ENCODE assay signal across 1 cellular context in the genomic region with DNA sequence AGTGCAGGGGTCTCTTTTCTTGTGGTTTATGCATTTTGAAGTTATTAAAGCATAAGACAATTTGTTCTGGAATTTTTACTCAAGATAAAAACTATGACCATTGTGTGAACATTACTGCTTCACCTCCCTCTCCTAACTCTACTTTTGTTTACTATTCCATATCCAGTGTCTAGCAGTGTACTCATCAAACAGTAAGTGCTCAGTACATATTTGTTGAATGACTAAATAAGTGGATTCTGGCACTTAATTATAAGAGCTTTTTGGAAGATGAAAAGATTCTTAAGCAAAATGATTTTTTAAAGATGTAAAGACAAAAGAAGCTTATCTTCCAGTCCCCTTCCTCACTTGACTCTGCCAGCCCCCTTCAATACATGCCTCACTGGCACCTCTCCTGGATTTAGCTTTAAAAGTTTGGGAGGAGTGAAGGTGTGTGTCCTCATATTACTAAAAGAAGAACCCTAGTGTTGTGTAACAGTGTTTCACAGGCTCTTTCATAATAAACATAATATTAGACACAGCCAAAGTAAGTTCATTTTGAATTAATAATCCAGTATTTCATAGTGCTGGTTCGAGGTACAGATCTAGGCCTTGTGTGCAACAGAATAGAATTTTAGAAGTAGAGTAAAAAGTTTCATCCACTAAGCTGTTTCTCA.
A peak's percentile ranks its signal among the peaks of the same experiment; 100 is the strongest.
TF ChIP-seq lines count a peak whose summit lies in the region.

No MANE protein-coding gene starts in this region.

TF ChIP-seq in HepG2, 621 proteins besides CTCF, POLR2A, EP300 and RAD21 (continued from another document and continues in another):
- TF ChIP-seq FOXA1 (IDR thresholded peaks at IDR 0.05), result peak; percentile 92
- peak; percentile 84 for TF ChIP-seq FOXA1 (CRISPR knock-in tag; IDR thresholded peaks at IDR 0.05)
- TF ChIP-seq FOSL2 (CRISPR knock-in tag; IDR thresholded peaks at IDR 0.05), result peak; percentile 34
- TF ChIP-seq NR3C1 (CRISPR knock-in tag; IDR thresholded peaks at IDR 0.05), result no peak
- 0 out of 2 replicates have a peak, but pooled peaks have one; percentile 16 for TF ChIP-seq NR2F6 (IDR thresholded peaks at IDR 0.05)
- no peak for TF ChIP-seq NR2F6 (CRISPR knock-in tag; IDR thresholded peaks at IDR 0.05)
- TF ChIP-seq, protein P1, sequence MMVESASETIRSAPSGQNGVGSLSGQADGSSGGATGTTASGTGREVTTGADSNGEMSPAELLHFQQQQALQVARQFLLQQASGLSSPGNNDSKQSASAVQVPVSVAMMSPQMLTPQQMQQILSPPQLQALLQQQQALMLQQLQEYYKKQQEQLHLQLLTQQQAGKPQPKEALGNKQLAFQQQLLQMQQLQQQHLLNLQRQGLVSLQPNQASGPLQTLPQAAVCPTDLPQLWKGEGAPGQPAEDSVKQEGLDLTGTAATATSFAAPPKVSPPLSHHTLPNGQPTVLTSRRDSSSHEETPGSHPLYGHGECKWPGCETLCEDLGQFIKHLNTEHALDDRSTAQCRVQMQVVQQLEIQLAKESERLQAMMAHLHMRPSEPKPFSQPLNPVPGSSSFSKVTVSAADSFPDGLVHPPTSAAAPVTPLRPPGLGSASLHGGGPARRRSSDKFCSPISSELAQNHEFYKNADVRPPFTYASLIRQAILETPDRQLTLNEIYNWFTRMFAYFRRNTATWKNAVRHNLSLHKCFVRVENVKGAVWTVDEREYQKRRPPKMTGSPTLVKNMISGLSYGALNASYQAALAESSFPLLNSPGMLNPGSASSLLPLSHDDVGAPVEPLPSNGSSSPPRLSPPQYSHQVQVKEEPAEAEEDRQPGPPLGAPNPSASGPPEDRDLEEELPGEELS (CRISPR knock-in tag; IDR thresholded peaks at IDR 0.05), result 0 out of 2 replicates have a peak, but pooled peaks have one; percentile 34
- no peak for TF ChIP-seq SOX6 (IDR thresholded peaks at IDR 0.05)
- TF ChIP-seq SOX6 (CRISPR knock-in tag; IDR thresholded peaks at IDR 0.05), result peak; percentile 72; the same call in 1 of the 2 replicates
- no peak for TF ChIP-seq ZNF720 (CRISPR knock-in tag; IDR thresholded peaks at IDR 0.05)
- peak; percentile 97 for TF ChIP-seq SIX1 (CRISPR knock-in tag; IDR thresholded peaks at IDR 0.05; ENCODE audit: borderline replicate concordance)
- TF ChIP-seq, protein P2, sequence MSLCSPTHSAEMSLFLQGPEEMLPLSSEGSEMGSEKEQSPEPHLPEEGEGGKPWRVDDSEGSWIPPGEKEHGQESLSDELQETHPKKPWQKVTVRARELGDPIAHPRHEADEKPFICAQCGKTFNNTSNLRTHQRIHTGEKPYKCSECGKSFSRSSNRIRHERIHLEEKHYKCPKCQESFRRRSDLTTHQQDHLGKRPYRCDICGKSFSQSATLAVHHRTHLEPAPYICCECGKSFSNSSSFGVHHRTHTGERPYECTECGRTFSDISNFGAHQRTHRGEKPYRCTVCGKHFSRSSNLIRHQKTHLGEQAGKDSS (CRISPR knock-in tag; IDR thresholded peaks at IDR 0.05; ENCODE audit: borderline replicate concordance, low read depth), result peak; percentile 49; the same call in 1 of the 2 replicates
- TF ChIP-seq, protein P3, sequence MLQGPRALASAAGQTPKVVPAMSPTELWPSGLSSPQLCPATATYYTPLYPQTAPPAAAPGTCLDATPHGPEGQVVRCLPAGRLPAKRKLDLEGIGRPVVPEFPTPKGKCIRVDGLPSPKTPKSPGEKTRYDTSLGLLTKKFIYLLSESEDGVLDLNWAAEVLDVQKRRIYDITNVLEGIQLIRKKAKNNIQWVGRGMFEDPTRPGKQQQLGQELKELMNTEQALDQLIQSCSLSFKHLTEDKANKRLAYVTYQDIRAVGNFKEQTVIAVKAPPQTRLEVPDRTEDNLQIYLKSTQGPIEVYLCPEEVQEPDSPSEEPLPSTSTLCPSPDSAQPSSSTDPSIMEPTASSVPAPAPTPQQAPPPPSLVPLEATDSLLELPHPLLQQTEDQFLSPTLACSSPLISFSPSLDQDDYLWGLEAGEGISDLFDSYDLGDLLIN (CRISPR knock-in tag; IDR thresholded peaks at IDR 0.05; ENCODE audit: borderline replicate concordance), result no peak
- no peak for TF ChIP-seq PRPF4 (IDR thresholded peaks at IDR 0.05; ENCODE audit: low read depth, low read length, poor library complexity, severe bottlenecking)
- TF ChIP-seq, protein P4, sequence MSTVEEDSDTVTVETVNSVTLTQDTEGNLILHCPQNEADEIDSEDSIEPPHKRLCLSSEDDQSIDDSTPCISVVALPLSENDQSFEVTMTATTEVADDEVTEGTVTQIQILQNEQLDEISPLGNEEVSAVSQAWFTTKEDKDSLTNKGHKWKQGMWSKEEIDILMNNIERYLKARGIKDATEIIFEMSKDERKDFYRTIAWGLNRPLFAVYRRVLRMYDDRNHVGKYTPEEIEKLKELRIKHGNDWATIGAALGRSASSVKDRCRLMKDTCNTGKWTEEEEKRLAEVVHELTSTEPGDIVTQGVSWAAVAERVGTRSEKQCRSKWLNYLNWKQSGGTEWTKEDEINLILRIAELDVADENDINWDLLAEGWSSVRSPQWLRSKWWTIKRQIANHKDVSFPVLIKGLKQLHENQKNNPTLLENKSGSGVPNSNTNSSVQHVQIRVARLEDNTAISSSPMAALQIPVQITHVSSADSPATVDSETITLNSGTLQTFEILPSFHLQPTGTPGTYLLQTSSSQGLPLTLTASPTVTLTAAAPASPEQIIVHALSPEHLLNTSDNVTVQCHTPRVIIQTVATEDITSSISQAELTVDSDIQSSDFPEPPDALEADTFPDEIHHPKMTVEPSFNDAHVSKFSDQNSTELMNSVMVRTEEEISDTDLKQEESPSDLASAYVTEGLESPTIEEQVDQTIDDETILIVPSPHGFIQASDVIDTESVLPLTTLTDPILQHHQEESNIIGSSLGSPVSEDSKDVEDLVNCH (CRISPR knock-in tag; IDR thresholded peaks at IDR 0.05), result no peak
- TF ChIP-seq IRX3 (CRISPR knock-in tag; IDR thresholded peaks at IDR 0.05; ENCODE audit: borderline replicate concordance, low read depth), result no peak
- TF ChIP-seq FOXM1 (CRISPR knock-in tag; IDR thresholded peaks at IDR 0.05), result no peak
- TF ChIP-seq, protein P5, sequence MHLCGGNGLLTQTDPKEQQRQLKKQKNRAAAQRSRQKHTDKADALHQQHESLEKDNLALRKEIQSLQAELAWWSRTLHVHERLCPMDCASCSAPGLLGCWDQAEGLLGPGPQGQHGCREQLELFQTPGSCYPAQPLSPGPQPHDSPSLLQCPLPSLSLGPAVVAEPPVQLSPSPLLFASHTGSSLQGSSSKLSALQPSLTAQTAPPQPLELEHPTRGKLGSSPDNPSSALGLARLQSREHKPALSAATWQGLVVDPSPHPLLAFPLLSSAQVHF (CRISPR knock-in tag; IDR thresholded peaks at IDR 0.05), result no peak
- TF ChIP-seq PLRG1 (conservative IDR thresholded peaks at IDR 0.05), result no peak
- TF ChIP-seq TEAD3 (CRISPR knock-in tag; optimal IDR thresholded peaks at IDR 0.05; ENCODE audit: borderline replicate concordance), result no peak
- TF ChIP-seq FOXP1 (IDR thresholded peaks at IDR 0.05), result 0 out of 2 replicates have a peak, but pooled peaks have one; percentile 28
- TF ChIP-seq FOXP1 (CRISPR knock-in tag; IDR thresholded peaks at IDR 0.05), result peak; percentile 45; the same call in 1 of the 2 replicates
- no peak for TF ChIP-seq EEA1 (CRISPR knock-in tag; IDR thresholded peaks at IDR 0.05; ENCODE audit: borderline replicate concordance)
- TF ChIP-seq POLR2AphosphoS5 (IDR thresholded peaks at IDR 0.05; ENCODE audit: low read depth, low read length), result no peak
- TF ChIP-seq ARNT2 (CRISPR knock-in tag; IDR thresholded peaks at IDR 0.05; ENCODE audit: low read depth), result no peak
- TF ChIP-seq GABPB1 (CRISPR knock-in tag; IDR thresholded peaks at IDR 0.05), result no peak
- peak; percentile 78; the same call in 1 of the 2 replicates for TF ChIP-seq FOSL1 (CRISPR knock-in tag; IDR thresholded peaks at IDR 0.05; ENCODE audit: borderline replicate concordance)
- TF ChIP-seq HIVEP1 (CRISPR knock-in tag; IDR thresholded peaks at IDR 0.05), result no peak
- TF ChIP-seq, protein P6, sequence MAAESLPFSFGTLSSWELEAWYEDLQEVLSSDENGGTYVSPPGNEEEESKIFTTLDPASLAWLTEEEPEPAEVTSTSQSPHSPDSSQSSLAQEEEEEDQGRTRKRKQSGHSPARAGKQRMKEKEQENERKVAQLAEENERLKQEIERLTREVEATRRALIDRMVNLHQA (CRISPR knock-in tag; IDR thresholded peaks at IDR 0.05), result no peak
- TF ChIP-seq ZNF30 (CRISPR knock-in tag; IDR thresholded peaks at IDR 0.05), result no peak
- TF ChIP-seq, protein P7, sequence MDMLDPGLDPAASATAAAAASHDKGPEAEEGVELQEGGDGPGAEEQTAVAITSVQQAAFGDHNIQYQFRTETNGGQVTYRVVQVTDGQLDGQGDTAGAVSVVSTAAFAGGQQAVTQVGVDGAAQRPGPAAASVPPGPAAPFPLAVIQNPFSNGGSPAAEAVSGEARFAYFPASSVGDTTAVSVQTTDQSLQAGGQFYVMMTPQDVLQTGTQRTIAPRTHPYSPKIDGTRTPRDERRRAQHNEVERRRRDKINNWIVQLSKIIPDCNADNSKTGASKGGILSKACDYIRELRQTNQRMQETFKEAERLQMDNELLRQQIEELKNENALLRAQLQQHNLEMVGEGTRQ (IDR thresholded peaks at IDR 0.05; ENCODE audit: low read depth, low read length), result no peak
- TF ChIP-seq, protein P7 (CRISPR knock-in tag; IDR thresholded peaks at IDR 0.05; ENCODE audit: borderline replicate concordance), result no peak
- TF ChIP-seq ZNF441 (CRISPR knock-in tag; IDR thresholded peaks at IDR 0.05; ENCODE audit: borderline replicate concordance), result no peak
- peak; percentile 83 for TF ChIP-seq TCF7 (IDR thresholded peaks at IDR 0.05; ENCODE audit: low read depth)
- TF ChIP-seq NCOR1 (IDR thresholded peaks at IDR 0.05; ENCODE audit: borderline replicate concordance, low read length), result no peak
- no peak for TF ChIP-seq MTF2 (CRISPR knock-in tag; IDR thresholded peaks at IDR 0.05; ENCODE audit: borderline replicate concordance)
- TF ChIP-seq, protein P8, sequence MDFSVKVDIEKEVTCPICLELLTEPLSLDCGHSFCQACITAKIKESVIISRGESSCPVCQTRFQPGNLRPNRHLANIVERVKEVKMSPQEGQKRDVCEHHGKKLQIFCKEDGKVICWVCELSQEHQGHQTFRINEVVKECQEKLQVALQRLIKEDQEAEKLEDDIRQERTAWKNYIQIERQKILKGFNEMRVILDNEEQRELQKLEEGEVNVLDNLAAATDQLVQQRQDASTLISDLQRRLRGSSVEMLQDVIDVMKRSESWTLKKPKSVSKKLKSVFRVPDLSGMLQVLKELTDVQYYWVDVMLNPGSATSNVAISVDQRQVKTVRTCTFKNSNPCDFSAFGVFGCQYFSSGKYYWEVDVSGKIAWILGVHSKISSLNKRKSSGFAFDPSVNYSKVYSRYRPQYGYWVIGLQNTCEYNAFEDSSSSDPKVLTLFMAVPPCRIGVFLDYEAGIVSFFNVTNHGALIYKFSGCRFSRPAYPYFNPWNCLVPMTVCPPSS (IDR thresholded peaks at IDR 0.05), result no peak
- TF ChIP-seq HNF4A (CRISPR knock-in tag; IDR thresholded peaks at IDR 0.05), result 0 out of 2 replicates have a peak, but pooled peaks have one; percentile 12
- no peak for TF ChIP-seq NRL (CRISPR knock-in tag; IDR thresholded peaks at IDR 0.05; ENCODE audit: borderline replicate concordance)
- no peak for TF ChIP-seq KDM2A (CRISPR knock-in tag; IDR thresholded peaks at IDR 0.05; ENCODE audit: borderline replicate concordance, low read depth)
- TF ChIP-seq TBX3 (IDR thresholded peaks at IDR 0.05; ENCODE audit: borderline replicate concordance), result peak; percentile 96
- peak; percentile 89 for TF ChIP-seq ISL2 (CRISPR knock-in tag; IDR thresholded peaks at IDR 0.05)
- 0 out of 2 replicates have a peak, but pooled peaks have one; percentile 35 for TF ChIP-seq HDAC2 (CRISPR knock-in tag; IDR thresholded peaks at IDR 0.05)
- TF ChIP-seq, protein P9, sequence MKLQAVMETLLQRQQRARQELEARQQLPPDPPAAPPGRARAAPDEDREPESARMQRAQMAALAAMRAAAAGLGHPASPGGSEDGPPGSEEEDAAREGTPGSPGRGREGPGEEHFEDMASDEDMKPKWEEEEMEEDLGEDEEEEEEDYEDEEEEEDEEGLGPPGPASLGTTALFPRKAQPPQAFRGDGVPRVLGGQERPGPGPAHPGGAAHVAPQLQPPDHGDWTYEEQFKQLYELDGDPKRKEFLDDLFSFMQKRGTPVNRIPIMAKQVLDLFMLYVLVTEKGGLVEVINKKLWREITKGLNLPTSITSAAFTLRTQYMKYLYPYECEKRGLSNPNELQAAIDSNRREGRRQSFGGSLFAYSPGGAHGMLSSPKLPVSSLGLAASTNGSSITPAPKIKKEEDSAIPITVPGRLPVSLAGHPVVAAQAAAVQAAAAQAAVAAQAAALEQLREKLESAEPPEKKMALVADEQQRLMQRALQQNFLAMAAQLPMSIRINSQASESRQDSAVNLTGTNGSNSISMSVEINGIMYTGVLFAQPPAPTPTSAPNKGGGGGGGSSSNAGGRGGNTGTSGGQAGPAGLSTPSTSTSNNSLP (IDR thresholded peaks at IDR 0.05; ENCODE audit: low read depth, low read length), result peak; percentile 71; the same call in 1 of the 2 replicates
- no peak for TF ChIP-seq SMC3 (IDR thresholded peaks at IDR 0.05; ENCODE audit: low read length)
- TF ChIP-seq ZNF333 (CRISPR knock-in tag; IDR thresholded peaks at IDR 0.05; ENCODE audit: borderline replicate concordance), result no peak
- TF ChIP-seq NKX3-1 (CRISPR knock-in tag; IDR thresholded peaks at IDR 0.05), result peak; percentile 71; the same call in 1 of the 2 replicates
- TF ChIP-seq, protein P10, sequence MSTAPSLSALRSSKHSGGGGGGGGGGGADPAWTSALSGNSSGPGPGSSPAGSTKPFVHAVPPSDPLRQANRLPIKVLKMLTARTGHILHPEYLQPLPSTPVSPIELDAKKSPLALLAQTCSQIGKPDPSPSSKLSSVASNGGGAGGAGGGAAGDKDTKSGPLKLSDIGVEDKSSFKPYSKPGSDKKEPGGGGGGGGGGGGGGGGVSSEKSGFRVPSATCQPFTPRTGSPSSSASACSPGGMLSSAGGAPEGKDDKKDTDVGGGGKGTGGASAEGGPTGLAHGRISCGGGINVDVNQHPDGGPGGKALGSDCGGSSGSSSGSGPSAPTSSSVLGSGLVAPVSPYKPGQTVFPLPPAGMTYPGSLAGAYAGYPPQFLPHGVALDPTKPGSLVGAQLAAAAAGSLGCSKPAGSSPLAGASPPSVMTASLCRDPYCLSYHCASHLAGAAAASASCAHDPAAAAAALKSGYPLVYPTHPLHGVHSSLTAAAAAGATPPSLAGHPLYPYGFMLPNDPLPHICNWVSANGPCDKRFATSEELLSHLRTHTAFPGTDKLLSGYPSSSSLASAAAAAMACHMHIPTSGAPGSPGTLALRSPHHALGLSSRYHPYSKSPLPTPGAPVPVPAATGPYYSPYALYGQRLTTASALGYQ (CRISPR knock-in tag; IDR thresholded peaks at IDR 0.05), result peak; percentile 75; the same call in 1 of the 2 replicates
- no peak for TF ChIP-seq ZSCAN9 (CRISPR knock-in tag; IDR thresholded peaks at IDR 0.05; ENCODE audit: borderline replicate concordance)
